Comparison of ENCODE assay signal across 30 cellular contexts in the genomic region with DNA sequence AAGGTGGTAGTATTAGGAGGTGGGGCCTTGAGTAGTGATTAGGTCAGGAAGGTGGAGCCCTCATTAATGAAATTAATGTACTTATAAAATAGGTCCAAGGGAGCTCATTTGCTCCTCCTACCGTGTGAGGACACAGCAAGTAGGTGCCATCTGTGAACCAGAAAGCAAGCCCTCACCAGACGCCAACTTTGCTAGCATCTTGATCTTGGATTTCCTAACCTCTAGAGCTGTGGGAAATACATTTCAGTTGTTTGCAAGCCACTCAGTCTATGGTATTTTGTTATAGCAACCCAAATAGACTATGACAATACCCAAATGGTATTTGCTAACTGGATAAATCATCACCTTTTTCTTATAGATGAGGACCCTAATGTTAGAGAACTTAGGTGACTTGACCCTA.
"Had no signal": no experiment of that assay in that cellular context is flagged by ENCODE, and none has a peak within 500 bp of the region (broad histone marks: within the 10 kb centered on the region; RNA-seq: fewer than 3 reads in every experiment).

No MANE protein-coding gene starts in this region.

- H3K27ac ChIP-seq: adrenal gland, brain microvascular endothelial cell, foreskin keratinocyte, left lung, lower lobe of right lung, ovary, right lobe of liver, skin epidermis, thyroid gland, upper lobe of left lung, vagina, VCaP had no signal

- ATAC-seq: effector memory CD8-positive, alpha-beta T cell; foreskin keratinocyte; left lung; lower lobe of right lung; mucosa of descending colon; natural killer cell treated with Interleukin-12 subunit alpha and Interleukin-12 subunit beta and Interleukin-15 and Interleukin-18, amount 100 ng/mL, for 72 hours; right lobe of liver; stimulated activated naive CD8-positive, alpha-beta T cell treated with anti-CD3 and anti-CD28 coated beads, Interleukin-15, amount 100 ng/mL, for 72 hours had no signal

- H3K27me3 ChIP-seq: adrenal gland, brain microvascular endothelial cell, foreskin keratinocyte, left lung, ovary, right lobe of liver, thyroid gland, upper lobe of left lung, vagina had no signal

- H3K4me1 ChIP-seq: adrenal gland, foreskin keratinocyte, left lung, lower lobe of right lung, right lobe of liver, thyroid gland, upper lobe of left lung, vagina had no signal

- DNase-seq: activated CD4-positive, alpha-beta T cell treated with anti-CD3 and anti-CD28 coated beads for 4 hours; activated CD4-positive, alpha-beta T cell treated with anti-CD3 and anti-CD28 coated beads, Interleukin-2, amount 50 U/mL, for 48 hours; activated CD8-positive, alpha-beta memory T cell treated with anti-CD3 and anti-CD28 coated beads, Interleukin-2, amount 50 U/mL, for 4 hours; activated effector memory CD4-positive, alpha-beta T cell treated with anti-CD3 and anti-CD28 coated beads, Interleukin-2, amount 50 U/mL, for 16 hours; activated naive CD4-positive, alpha-beta T cell treated with anti-CD3 and anti-CD28 coated beads for 36 hours; activated naive CD8-positive, alpha-beta T cell treated with anti-CD3 and anti-CD28 coated beads for 36 hours; activated T-cell treated with anti-CD3 and anti-CD28 coated beads, Interleukin-2, amount 50 U/mL, for 1 hour; adrenal gland; aorta; brain microvascular endothelial cell; cortex of kidney; effector memory CD8-positive, alpha-beta T cell; erythroblast; foreskin keratinocyte; left lung; lower lobe of right lung; mucosa of descending colon; ovary; right lobe of liver; stimulated activated CD4-positive, alpha-beta T cell treated with anti-CD3 and anti-CD28 coated beads, Interleukin-1b, Interleukin-23, amount 100 ng/mL, for 48 hours; stimulated activated CD4-positive, alpha-beta T cell treated with anti-CD3 and anti-CD28 coated beads, Interleukin-4, amount 100 ng/mL, for 4 hours; stimulated activated CD8-positive, alpha-beta memory T cell treated with anti-CD3 and anti-CD28 coated beads, Interleukin-4, amount 100 ng/mL, for 48 hours; stimulated activated naive CD8-positive, alpha-beta T cell treated with anti-CD3 and anti-CD28 coated beads, Interleukin-15, amount 100 ng/mL, for 72 hours; T-helper 9 cell; thyroid gland; upper lobe of left lung had no signal

- H3K36me3 ChIP-seq: adrenal gland, brain microvascular endothelial cell, left lung, lower lobe of right lung, ovary, right lobe of liver, thyroid gland, upper lobe of left lung, vagina had no signal

- H3K9me3 ChIP-seq: adrenal gland, left lung, lower lobe of right lung, mucosa of descending colon, ovary, right lobe of liver, thyroid gland, upper lobe of left lung, vagina had no signal

- H3K4me3 ChIP-seq: adrenal gland, left lung, lower lobe of right lung, mucosa of descending colon, ovary, right lobe of liver, skin epidermis, thyroid gland, upper lobe of left lung, vagina had no signal
